In genomic region chr10:5071411-5072198, GRCh38 we compare ENCODE assay signal across 7 cellular contexts. TPM values are rescaled to one million over a fixed set of nuclear protein-coding genes. Genes with fewer than 3 reads are reported as not detected.
A peak's percentile ranks its signal among the peaks of the same experiment; 100 is the strongest.
DNase-seq lines count a peak whose midpoint lies in the region; ATAC-seq and TF ChIP-seq lines count a peak whose summit lies in the region.

No MANE protein-coding gene starts in this region.

- H3K9me3 ChIP-seq in adrenal gland (replicated peaks in 1 of 3) (peaks cover 0 to 4% (median 0%) of the 10 kb centered on the region in 3 donors), right cardiac atrium (ENCODE audit: control insufficient read depth, low read length) (no peaks in the 10 kb centered on the region), sigmoid colon (no peaks in the 10 kb centered on the region)
- no peaks in the 10 kb centered on the region for H3K9me3 ChIP-seq in effector memory CD4-positive, alpha-beta T cell (ENCODE audit: control insufficient read depth, low read length)

- H3K27me3 Mint-ChIP-seq in activated CD4-positive, alpha-beta T cell treated with anti-CD3 and anti-CD28 coated beads, Interleukin-2, amount 10 ng/mL, durations not matched to agents 24 days and 14 days: peaks cover 2% of the 10 kb centered on the region

- TF ChIP-seq CTCF in adrenal gland (IDR thresholded peaks at IDR 0.05) (no peak), sigmoid colon (IDR thresholded peaks at IDR 0.05) (no peak)

- no peaks in the 10 kb centered on the region for H3K4me1 Mint-ChIP-seq in activated CD4-positive, alpha-beta T cell treated with anti-CD3 and anti-CD28 coated beads, Interleukin-2, amount 10 ng/mL, durations not matched to agents 24 days and 14 days

- H3K27ac ChIP-seq in adrenal gland (peak overlapping the region; percentile 81 to 96 (median 85)), right cardiac atrium (ENCODE audit: low read length) (peak overlapping the region; percentile 89), sigmoid colon (peak overlapping the region; percentile 70 to 84 (median 78))
- H3K27ac ChIP-seq in effector memory CD4-positive, alpha-beta T cell (ENCODE audit: insufficient read depth, low read length, poor library complexity, severe bottlenecking): no peak overlapping the region

- peaks cover 8% of the 10 kb centered on the region for H3K9me3 Mint-ChIP-seq in activated CD4-positive, alpha-beta T cell treated with anti-CD3 and anti-CD28 coated beads, Interleukin-2, amount 10 ng/mL, durations not matched to agents 24 days and 14 days

- ATAC-seq in right cardiac atrium: peak; percentile 98

- 17 to 32% (median 28%) methylated on average over 8 of the region's 8 CpGs for WGBS in adrenal gland, 4 donors
- 24% methylated on average over 8 of the region's 8 CpGs for WGBS in right cardiac atrium
- 12 to 52% methylated on average over 8 of the region's 8 CpGs for WGBS in sigmoid colon, 2 donors

- H3K36me3 ChIP-seq in adrenal gland (replicated peaks in 1 of 2): no peaks in the 10 kb centered on the region
- H3K36me3 ChIP-seq in sigmoid colon: no peaks in the 10 kb centered on the region
- no peaks in the 10 kb centered on the region for H3K36me3 ChIP-seq in effector memory CD4-positive, alpha-beta T cell (ENCODE audit: control insufficient read depth, insufficient read depth, low read length)

- DNase-seq in HUDEP-2 (lab: John Stamatoyannopoulos, UW; ENCODE audit: unreplicated experiment in 76 of 76): peak in 47 of 76 experiments; percentile 3 to 79 (median 40)
- DNase-seq in adrenal gland: peak; percentile 70 to 94 (median 89)
- peak; percentile 71 to 73 (median 72) for DNase-seq in right cardiac atrium
- peak; percentile 91 for DNase-seq in sigmoid colon
- DNase-seq in effector memory CD4-positive, alpha-beta T cell: no peak
- no peak for DNase-seq in NCI-H2227 treated with DMSO at 0.1 percent for 48 hours (lab: John Stamatoyannopoulos, UW)
- no peak for DNase-seq in activated CD4-positive, alpha-beta T cell treated with anti-CD3 and anti-CD28 coated beads, Interleukin-2, amount 10 ng/mL, durations not matched to agents 24 days and 14 days

- intact Hi-C loops in adrenal gland (cut with DNase I) (no loop called here), right cardiac atrium (cut with DNase I) (no loop called here), sigmoid colon (cut with DNase I) (no loop called here)
- intact Hi-C loops in activated CD4-positive, alpha-beta T cell treated with anti-CD3 and anti-CD28 coated beads, Interleukin-2, amount 10 ng/mL, durations not matched to agents 24 days and 14 days (cut with micrococcal nuclease): no loop called here

- H3K4me3 ChIP-seq in adrenal gland: peak overlapping the region in 1 of 4 donors; percentile 36
- no peak overlapping the region for H3K4me3 ChIP-seq in right cardiac atrium (ENCODE audit: low read length)
- H3K4me3 ChIP-seq in sigmoid colon: no peak overlapping the region
- H3K4me3 ChIP-seq in effector memory CD4-positive, alpha-beta T cell (ENCODE audit: insufficient read depth, low read depth, low read length, poor library complexity, severe bottlenecking): no peak overlapping the region

- peaks cover 23 to 35% of the 10 kb centered on the region in 2 donors for H3K4me1 ChIP-seq in adrenal gland (replicated peaks in 1 of 2)
- peaks cover 3% of the 10 kb centered on the region for H3K4me1 ChIP-seq in right cardiac atrium (ENCODE audit: control insufficient read depth, insufficient read depth, low read length)
- peaks cover 0 to 24% (median 20%) of the 10 kb centered on the region in 4 donors for H3K4me1 ChIP-seq in sigmoid colon
- no peaks in the 10 kb centered on the region for H3K4me1 ChIP-seq in effector memory CD4-positive, alpha-beta T cell (ENCODE audit: control insufficient read depth, insufficient read depth, low read length, poor library complexity, severe bottlenecking)

- no peak overlapping the region for H3K27ac Mint-ChIP-seq in activated CD4-positive, alpha-beta T cell treated with anti-CD3 and anti-CD28 coated beads, Interleukin-2, amount 10 ng/mL, durations not matched to agents 24 days and 14 days

- peak in 1 of 4 donors; percentile 63 for TF ChIP-seq EP300 in sigmoid colon (IDR thresholded peaks at IDR 0.05)

- no peaks in the 10 kb centered on the region for H3K36me3 Mint-ChIP-seq in activated CD4-positive, alpha-beta T cell treated with anti-CD3 and anti-CD28 coated beads, Interleukin-2, amount 10 ng/mL, durations not matched to agents 24 days and 14 days (ENCODE audit: low read depth)

- TF ChIP-seq POLR2A in adrenal gland (IDR thresholded peaks at IDR 0.05) (peak; percentile 28 to 57), sigmoid colon (IDR thresholded peaks at IDR 0.05) (no peak)

- H3K27me3 ChIP-seq in adrenal gland (no peaks in the 10 kb centered on the region), right cardiac atrium (ENCODE audit: control insufficient read depth, insufficient read depth) (no peaks in the 10 kb centered on the region), sigmoid colon (no peaks in the 10 kb centered on the region)
- H3K27me3 ChIP-seq in effector memory CD4-positive, alpha-beta T cell (replicated peaks; ENCODE audit: control insufficient read depth, insufficient read depth, low read length, poor library complexity, severe bottlenecking): no peaks in the 10 kb centered on the region

- H3K4me3 Mint-ChIP-seq in activated CD4-positive, alpha-beta T cell treated with anti-CD3 and anti-CD28 coated beads, Interleukin-2, amount 10 ng/mL, durations not matched to agents 24 days and 14 days: no peak overlapping the region

RNA-seq across cellular contexts. Expression of gene AKR1C3, which starts 22.6 kb away (rescaled TPM):
- total RNA-seq in adrenal gland (10 to 100 TPM; 28.5 to 74.8 (median 58.6) TPM), right cardiac atrium (10 to 100 TPM; 28.1 to 60.8 (median 54.1) TPM), sigmoid colon (10 to 100 TPM in 2 of 4 donors, 1 to 10 TPM in 2; 6.1 to 30.5 (median 12.0) TPM)
- polyA plus RNA-seq in adrenal gland (10 to 100 TPM; 22.8 to 36.8 (median 31.7) TPM), right cardiac atrium (40.3 TPM), sigmoid colon (100 to 1,000 TPM; 222 to 365 (median 236) TPM)
- total RNA-seq in activated CD4-positive, alpha-beta T cell treated with anti-CD3 and anti-CD28 coated beads, Interleukin-2, amount 10 ng/mL, durations not matched to agents 24 days and 14 days: not detected in 2 replicates

Comparison
In these comparisons a context has a peak if more than half of its experiments do, and no peak if none do; other contexts are left out.
1. DNase-seq: peak in HUDEP-2 (47 of 76), adrenal gland (7 of 7), right cardiac atrium (3 of 3) and sigmoid colon (single experiment); none in effector memory CD4-positive, alpha-beta T cell (0 of 3), NCI-H2227 treated with DMSO at 0.1 percent for 48 hours (single experiment) and activated CD4-positive, alpha-beta T cell treated with anti-CD3 and anti-CD28 coated beads, Interleukin-2, amount 10 ng/mL, durations not matched to agents 24 days and 14 days (single experiment).
2. POLR2A ChIP-seq: peak in adrenal gland (2 of 2); none in sigmoid colon (0 of 2).